34 cellular contexts compared by ENCODE assay signal in the genomic region with DNA sequence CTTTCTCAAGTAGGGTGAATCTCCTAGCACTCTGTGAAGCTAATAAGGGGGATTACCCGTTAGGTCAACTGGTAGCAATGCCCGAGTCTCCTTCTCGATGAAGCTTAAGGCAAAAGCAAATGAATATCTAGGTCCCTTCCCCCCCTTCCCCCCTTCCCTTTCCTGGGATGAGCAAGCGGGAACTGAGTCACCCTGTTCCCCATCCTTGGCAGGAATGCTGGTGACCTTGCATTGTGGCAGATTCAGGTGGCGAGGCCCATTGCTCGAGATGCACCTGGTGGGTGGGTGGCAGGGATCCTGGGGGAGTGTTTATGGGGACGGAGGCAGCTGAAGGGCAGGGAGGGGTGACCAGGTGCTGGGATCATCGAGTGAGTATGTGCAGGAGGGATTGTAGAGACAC. TPM values are rescaled to one million over a fixed set of nuclear protein-coding genes. Genes with fewer than 3 reads are reported as not detected.
DNase-seq lines count a peak whose midpoint lies in the region; ATAC-seq, FAIRE-seq and TF ChIP-seq lines count a peak whose summit lies in the region.
"Had no signal": no experiment of that assay in that cellular context is flagged by ENCODE, and none has a peak within 500 bp of the region (broad histone marks: within the 10 kb centered on the region; RNA-seq: fewer than 3 reads in every experiment).

No MANE protein-coding gene starts in this region.

- dilution Hi-C loops in mammary epithelial cell (cut with HindIII; ENCODE audit: low sequenced_read_pairs) (loop anchor here (5.0 kb wide), 1 partner anchor 80 kb away; no protein-coding TSS in a partner anchor), endothelial cell of umbilical vein (cut with MboI; ENCODE audit: extremely low pct_ligation_motif_present, low sequenced_read_pairs) (no loop called here)

- peaks cover 5% of the 10 kb centered on the region for H3K36me3 Mint-ChIP-seq in MCF 10A (ENCODE audit: insufficient read depth, unreplicated experiment)
- H3K36me3 Mint-ChIP-seq: activated naive CD8-positive, alpha-beta T cell treated with anti-CD3 and anti-CD28 coated beads for 36 hours; CD8-positive, alpha-beta T cell; naive thymus-derived CD8-positive, alpha-beta T cell had no signal

- TF ChIP-seq POLR2A in endothelial cell of umbilical vein (IDR thresholded peaks at IDR 0.05; ENCODE audit: low read depth, low read length) = no peak

- no peak overlapping the region for H3K9ac ChIP-seq in mammary epithelial cell (ENCODE audit: insufficient read depth, low read length)
- H3K9ac ChIP-seq in endothelial cell of umbilical vein (replicated peaks; ENCODE audit: extremely low read depth, insufficient read depth, low read length) = no peak overlapping the region

- peaks cover 5% of the 10 kb centered on the region for H3K4me1 Mint-ChIP-seq in MCF 10A (ENCODE audit: insufficient read depth, unreplicated experiment)
- H3K4me1 Mint-ChIP-seq: central memory CD8-positive, alpha-beta T cell had no signal

- CTCF ChIA-PET in MCF 10A (lab: Yijun Ruan, JAX) (interaction anchor here (0.5 to 1.4 kb wide), 2 partner anchors 8 to 115 kb away, joined by 3 to 5 read pairs; no protein-coding TSS in a partner anchor), mammary epithelial cell (lab: Charles Lee; ENCODE audit: low non-redundant PET) (interaction anchor here (0.7 kb wide), 1 partner anchor 381 kb away, joined by 3 read pairs; no protein-coding TSS in a partner anchor), endothelial cell of umbilical vein (lab: Charles Lee) (interaction anchor here (0.7 to 2.8 kb wide), 6 partner anchors 13 to 370 kb away, joined by 3 to 10 read pairs (median 3); no protein-coding TSS in a partner anchor)

- no peaks in the 10 kb centered on the region for H3K27me3 ChIP-seq in mammary epithelial cell (ENCODE audit: insufficient read depth, low read length)
- H3K27me3 ChIP-seq in endothelial cell of umbilical vein (ENCODE audit: control insufficient read depth in 2 of 2, insufficient read depth in 2 of 2, low read length in 2 of 2) = no peaks in the 10 kb centered on the region
- H3K27me3 ChIP-seq: SJCRH30, testis, vagina had no signal

- no peak for TF ChIP-seq CTCF in MCF 10A (IDR thresholded peaks at IDR 0.05; ENCODE audit: unreplicated experiment)
- TF ChIP-seq CTCF in mammary epithelial cell (conservative IDR thresholded peaks at IDR 0.05 in 1 of 2, IDR thresholded peaks at IDR 0.05 in 1 of 2; ENCODE audit: extremely low read depth in 1 of 2, insufficient read depth in 1 of 2, low read depth in 1 of 2, low read length in 2 of 2) = no peak
- TF ChIP-seq CTCF in endothelial cell of umbilical vein (IDR thresholded peaks at IDR 0.05; ENCODE audit: extremely low read depth in 1 of 2, insufficient read depth in 1 of 2, low read depth in 1 of 2, low read length in 2 of 2) = no peak

- H3K4me1 ChIP-seq in mammary epithelial cell (ENCODE audit: insufficient read depth, low read length) = peaks cover 5% of the 10 kb centered on the region
- peaks cover 6% of the 10 kb centered on the region for H3K4me1 ChIP-seq in endothelial cell of umbilical vein (ENCODE audit: control insufficient read depth, extremely low read depth, insufficient read depth, low read length)
- H3K4me1 ChIP-seq: SJCRH30 had no signal

- no peaks in the 10 kb centered on the region for H4K20me1 ChIP-seq in mammary epithelial cell (ENCODE audit: insufficient read depth, low read length)
- H4K20me1 ChIP-seq in endothelial cell of umbilical vein (replicated peaks; ENCODE audit: control insufficient read depth, extremely low read depth, insufficient read depth, low read length) = no peaks in the 10 kb centered on the region

- POLR2A ChIA-PET in MCF 10A (lab: Yijun Ruan, JAX) = no interaction called here
- POLR2A ChIA-PET in endothelial cell of umbilical vein (lab: Charles Lee) = no interaction called here

- peak; percentile 49 for DNase-seq in MCF 10A (ENCODE audit: unreplicated experiment)
- no peak for DNase-seq in mammary epithelial cell
- peak; percentile 77 for DNase-seq in M059J (ENCODE audit: low read depth)
- DNase-seq in endothelial cell of umbilical vein (ENCODE audit: low read depth, low spot score) = no peak
- DNase-seq in activated CD4-positive, alpha-beta T cell treated with anti-CD3 and anti-CD28 coated beads for 1 hour = no peak
- no peak for DNase-seq in activated gamma-delta T cell (lab: John Stamatoyannopoulos, UW)
- no peak for DNase-seq in putamen (ENCODE audit: low spot score)
- DNase-seq: activated CD8-positive, alpha-beta T cell treated with anti-CD3 and anti-CD28 coated beads, Interleukin-2, amount 10 ng/mL, durations not matched to agents 7 days and 5 days; activated naive CD8-positive, alpha-beta T cell treated with anti-CD3 and anti-CD28 coated beads for 36 hours; activated T-cell treated with anti-CD3 and anti-CD28 coated beads for 4 hours; CD8-positive, alpha-beta T cell; GDM1; glutamatergic neuron; Kasumi-1; left ventricle myocardium superior; naive thymus-derived CD8-positive, alpha-beta T cell; NCI-H1694 treated with DMSO at 0.1 percent for 48 hours; NCI-H510A; occipital lobe; SJCRH30; stimulated activated naive CD8-positive, alpha-beta T cell treated with anti-CD3 and anti-CD28 coated beads, Interleukin-15, Interleukin-2, amounts not matched to agents 100 U/mL and 50 U/mL, for 24 hours; testis had no signal

- H3K4me2 ChIP-seq in mammary epithelial cell (ENCODE audit: insufficient read depth, low read depth, low read length) (no peak overlapping the region), endothelial cell of umbilical vein (ENCODE audit: insufficient read depth, low read length) (peak overlapping the region; percentile 8)

- no peak for ATAC-seq in HG02763 (IDR thresholded peaks at IDR 0.05; ENCODE audit: unreplicated experiment)
- ATAC-seq: activated CD8-positive, alpha-beta T cell treated with anti-CD3 and anti-CD28 coated beads, Interleukin-2, amount 10 ng/mL, durations not matched to agents 7 days and 5 days; CD8-positive, alpha-beta T cell; HepG2; left ventricle myocardium superior; naive thymus-derived CD8-positive, alpha-beta T cell; stimulated activated naive CD8-positive, alpha-beta T cell treated with anti-CD3 and anti-CD28 coated beads, Interleukin-15, Interleukin-2, amounts not matched to agents 100 U/mL and 50 U/mL, for 24 hours had no signal

- no peak overlapping the region for H3K27ac Mint-ChIP-seq in MCF 10A (ENCODE audit: low read depth, unreplicated experiment)
- H3K27ac Mint-ChIP-seq: activated CD8-positive, alpha-beta T cell treated with anti-CD3 and anti-CD28 coated beads, Interleukin-2, amount 10 ng/mL, durations not matched to agents 7 days and 5 days; activated naive CD8-positive, alpha-beta T cell treated with anti-CD3 and anti-CD28 coated beads for 36 hours; CD8-positive, alpha-beta T cell; dendritic cell treated with granulocyte-macrophage colony-stimulating factor and Interleukin-4, amounts not matched to agents 40 ng/mL and 50 ng/mL, for 4 days had no signal

- no peaks in the 10 kb centered on the region for H3K9me1 ChIP-seq in endothelial cell of umbilical vein (replicated peaks; ENCODE audit: control insufficient read depth, extremely low read depth, insufficient read depth, low read length)

- no peaks in the 10 kb centered on the region for H3K27me3 Mint-ChIP-seq in MCF 10A (ENCODE audit: insufficient read depth, unreplicated experiment)

- H3K4me3 ChIP-seq in mammary epithelial cell (replicated peaks in 1 of 3; ENCODE audit: insufficient read depth in 1 of 3, low read depth in 2 of 3, low read length in 3 of 3) (no peak overlapping the region), endothelial cell of umbilical vein (replicated peaks in 1 of 3; ENCODE audit: insufficient read depth in 1 of 3, low read depth in 1 of 3, low read length in 3 of 3) (no peak overlapping the region)
- H3K4me3 ChIP-seq: SJCRH30, testis, vagina had no signal

- H3K4me3 Mint-ChIP-seq in MCF 10A (ENCODE audit: unreplicated experiment) = no peak overlapping the region
- H3K4me3 Mint-ChIP-seq: activated CD8-positive, alpha-beta T cell treated with anti-CD3 and anti-CD28 coated beads, Interleukin-2, amount 10 ng/mL, durations not matched to agents 7 days and 5 days; activated naive CD8-positive, alpha-beta T cell treated with anti-CD3 and anti-CD28 coated beads for 36 hours; CD8-positive, alpha-beta T cell; central memory CD8-positive, alpha-beta T cell; dendritic cell treated with granulocyte-macrophage colony-stimulating factor and Interleukin-4, amounts not matched to agents 40 ng/mL and 50 ng/mL, for 4 days had no signal

- H3K79me2 ChIP-seq in mammary epithelial cell (ENCODE audit: insufficient read depth, low read length) (no peaks in the 10 kb centered on the region), endothelial cell of umbilical vein (ENCODE audit: control insufficient read depth, insufficient read depth, low read length) (no peaks in the 10 kb centered on the region)

- BruUV-seq in MCF 10A (replicated peaks; lab: Mats Ljungman, UMichigan) = no TSS peak
- BruUV-seq in mammary epithelial cell (replicated peaks; lab: Mats Ljungman, UMichigan) = no TSS peak
- no TSS peak for BruUV-seq in endothelial cell of umbilical vein (replicated peaks; lab: Mats Ljungman, UMichigan)

- H3K9me3 ChIP-seq in mammary epithelial cell (replicated peaks; ENCODE audit: insufficient read depth, low read length) (no peaks in the 10 kb centered on the region), endothelial cell of umbilical vein (replicated peaks; ENCODE audit: control insufficient read depth, insufficient read depth, low read length) (no peaks in the 10 kb centered on the region)
- H3K9me3 ChIP-seq: SJCRH30, testis, vagina had no signal

- no peak for FAIRE-seq in endothelial cell of umbilical vein (lab: Jason Lieb, UNC)
- FAIRE-seq: A204.1, endometrium, GM19239, HepG2, islet of Langerhans, TTC549 had no signal

- H3K27ac ChIP-seq in mammary epithelial cell (ENCODE audit: insufficient read depth, low read depth, low read length) = no peak overlapping the region
- H3K27ac ChIP-seq in endothelial cell of umbilical vein (ENCODE audit: insufficient read depth, low read depth, low read length) = no peak overlapping the region
- H3K27ac ChIP-seq: HL-60, SJCRH30, testis, vagina had no signal

- no peak overlapping the region for H2AFZ ChIP-seq in mammary epithelial cell (ENCODE audit: low read depth, low read length)
- H2AFZ ChIP-seq in endothelial cell of umbilical vein (ENCODE audit: low read depth, low read length) = no peak overlapping the region

- H3K9me3 Mint-ChIP-seq in MCF 10A (ENCODE audit: unreplicated experiment) = no peaks in the 10 kb centered on the region
- H3K9me3 Mint-ChIP-seq: activated naive CD8-positive, alpha-beta T cell treated with anti-CD3 and anti-CD28 coated beads for 36 hours; CD8-positive, alpha-beta T cell; central memory CD8-positive, alpha-beta T cell; dendritic cell treated with granulocyte-macrophage colony-stimulating factor and Interleukin-4, amounts not matched to agents 40 ng/mL and 50 ng/mL, for 4 days had no signal

- intact Hi-C loops in MCF 10A (cut with micrococcal nuclease) = no loop called here
- intact Hi-C loops in mammary epithelial cell (cut with micrococcal nuclease) = no loop called here
- intact Hi-C loops in endothelial cell of umbilical vein (cut with micrococcal nuclease) = no loop called here

- H3K36me3 ChIP-seq in mammary epithelial cell (ENCODE audit: insufficient read depth, low read length) = no peaks in the 10 kb centered on the region
- H3K36me3 ChIP-seq in endothelial cell of umbilical vein (ENCODE audit: control insufficient read depth in 2 of 2, extremely low read depth in 1 of 2, insufficient read depth in 2 of 2, low read length in 2 of 2) = no peaks in the 10 kb centered on the region
- H3K36me3 ChIP-seq: SJCRH30, vagina had no signal

- in situ Hi-C loops in mammary epithelial cell (cut with MboI; ENCODE audit: low sequenced_read_pairs in 2 of 2) = no loop called here

- WGBS in mammary epithelial cell (ENCODE audit: low coverage, missing lambda C conversion rate) = 63% methylated on average over 8 of the region's 8 CpGs

RNA-seq across cellular contexts. Expression of a gene that starts 7.1 kb away (rescaled TPM):
- not detected in 2 replicates for total RNA-seq in MCF 10A (2022)
- total RNA-seq in mammary epithelial cell = under 1 TPM; 0.33 to 0.35 TPM
- polyA plus RNA-seq in mammary epithelial cell = 0.23 TPM
- not detected for polyA minus RNA-seq in mammary epithelial cell
- total RNA-seq in M059J (2014; rRNA removed; shearing (Covaris generic)) = 3.5 and 5.2 TPM in 2 replicates
- total RNA-seq in endothelial cell of umbilical vein = 2.0 and 2.1 TPM in 2 replicates
- polyA plus RNA-seq in endothelial cell of umbilical vein = 1.7 and 2.1 TPM in 2 replicates
- 1.8 and 2.1 TPM in 2 replicates for polyA plus RNA-seq in endothelial cell of umbilical vein (2011; cell fraction: cytosol; rRNA removed)
- polyA plus RNA-seq in endothelial cell of umbilical vein (2011; cell fraction: nucleus; rRNA removed) = 0.93 and 0.97 TPM in 2 replicates
- polyA plus RNA-seq in endothelial cell of umbilical vein (2012) = 0.43 and 1.4 TPM in 2 replicates
- polyA minus RNA-seq in endothelial cell of umbilical vein = 1.7 and 2.2 TPM in 2 replicates
- polyA minus RNA-seq in endothelial cell of umbilical vein (2011; cell fraction: cytosol; rRNA and poly(A)+ RNA removed) = not detected
- 0.29 and 0.72 TPM in 2 replicates for polyA minus RNA-seq in endothelial cell of umbilical vein (2011; cell fraction: nucleus; rRNA and poly(A)+ RNA removed)
- total RNA-seq: activated CD8-positive, alpha-beta T cell treated with anti-CD3 and anti-CD28 coated beads, Interleukin-2, amount 10 ng/mL, durations not matched to agents 7 days and 5 days; CD8-positive, alpha-beta T cell; naive thymus-derived CD8-positive, alpha-beta T cell; T-helper 1 cell treated with Interleukin-12 subunit alpha and Interleukin-12 subunit beta and Interleukin-4 antibody, amounts not matched to agents 30 ng/mL and 1 ng/mL, for 36 hours had no signal
- polyA plus RNA-seq: naive thymus-derived CD8-positive, alpha-beta T cell had no signal

Comparison
In these comparisons a context has a peak if more than half of its experiments do, and no peak if none do; other contexts are left out.
1. DNase-seq: peak in MCF 10A (single experiment) and M059J (single experiment); none in mammary epithelial cell (single experiment), endothelial cell of umbilical vein (single experiment), activated CD4-positive, alpha-beta T cell treated with anti-CD3 and anti-CD28 coated beads for 1 hour (single experiment), activated gamma-delta T cell (single experiment) and putamen (single experiment).